8 cellular contexts compared by ENCODE assay signal in the genomic region with DNA sequence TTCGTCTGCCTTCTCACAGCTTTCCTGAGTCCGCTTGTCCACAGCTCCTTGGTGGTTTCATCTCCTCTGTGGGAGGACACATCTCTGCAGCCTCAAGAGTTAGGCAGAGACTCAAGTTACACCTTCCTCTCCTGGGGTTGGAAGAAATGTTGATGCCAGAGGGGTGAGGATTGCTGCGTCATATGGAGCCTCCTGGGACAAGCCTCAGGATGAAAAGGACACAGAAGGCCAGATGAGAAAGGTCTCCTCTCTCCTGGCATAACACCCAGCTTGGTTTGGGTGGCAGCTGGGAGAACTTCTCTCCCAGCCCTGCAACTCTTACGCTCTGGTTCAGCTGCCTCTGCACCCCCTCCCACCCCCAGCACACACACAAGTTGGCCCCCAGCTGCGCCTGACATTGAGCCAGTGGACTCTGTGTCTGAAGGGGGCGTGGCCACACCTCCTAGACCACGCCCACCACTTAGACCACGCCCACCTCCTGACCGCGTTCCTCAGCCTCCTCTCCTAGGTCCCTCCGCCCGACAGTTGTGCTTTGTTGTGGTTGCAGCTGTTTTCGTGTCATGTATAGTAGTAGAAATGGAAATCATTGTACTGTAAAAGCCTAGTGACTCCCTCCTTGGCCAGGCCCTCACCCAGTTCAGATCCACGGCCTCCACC. TPM values are rescaled to one million over a fixed set of nuclear protein-coding genes. Genes with fewer than 3 reads are reported as not detected.
DNase-seq lines count a peak whose midpoint lies in the region; ATAC-seq, FAIRE-seq and TF ChIP-seq lines count a peak whose summit lies in the region.

No MANE protein-coding gene starts in this region.

- no peak overlapping the region for H3K4me3 ChIP-seq in heart left ventricle

- intact Hi-C loops in activated T-helper 2 cell treated with anti-CD3 and anti-CD28 coated beads, Interferon-gamma antibody, Interleukin-2, Interleukin-4, amounts not matched to agents 10 μg/mL and 5 μg/mL and 100 μg/mL, durations not matched to agents 14 hours and 24 hours and 36 hours (cut with micrococcal nuclease), result no loop called here
- intact Hi-C loops in natural killer cell (cut with micrococcal nuclease), result no loop called here
- intact Hi-C loops in heart left ventricle (cut with DNase I), result no loop called here

- no peaks in the 10 kb centered on the region for H3K9me3 Mint-ChIP-seq in activated T-helper 2 cell treated with anti-CD3 and anti-CD28 coated beads, Interferon-gamma antibody, Interleukin-2, Interleukin-4, amounts not matched to agents 10 μg/mL and 5 μg/mL and 100 μg/mL, durations not matched to agents 14 hours and 24 hours and 36 hours
- no peaks in the 10 kb centered on the region for H3K9me3 Mint-ChIP-seq in natural killer cell

- ATAC-seq in natural killer cell (peak; percentile 58 to 85 (median 82)), HG03432 (IDR thresholded peaks at IDR 0.05; ENCODE audit: unreplicated experiment) (no peak), heart left ventricle (no peak)

- H3K4me3 Mint-ChIP-seq in activated T-helper 2 cell treated with anti-CD3 and anti-CD28 coated beads, Interferon-gamma antibody, Interleukin-2, Interleukin-4, amounts not matched to agents 10 μg/mL and 5 μg/mL and 100 μg/mL, durations not matched to agents 14 hours and 24 hours and 36 hours (ENCODE audit: low read depth), result no peak overlapping the region
- no peak overlapping the region for H3K4me3 Mint-ChIP-seq in natural killer cell

- TF ChIP-seq POLR2A in heart left ventricle (IDR thresholded peaks at IDR 0.05), result no peak

- H3K4me1 ChIP-seq in heart left ventricle, result peaks cover 0 to 17% (median 6%) of the 10 kb centered on the region in 12 donors

- H3K36me3 ChIP-seq in heart left ventricle, result no peaks in the 10 kb centered on the region

- H3K36me3 Mint-ChIP-seq in activated T-helper 2 cell treated with anti-CD3 and anti-CD28 coated beads, Interferon-gamma antibody, Interleukin-2, Interleukin-4, amounts not matched to agents 10 μg/mL and 5 μg/mL and 100 μg/mL, durations not matched to agents 14 hours and 24 hours and 36 hours (ENCODE audit: low read depth), result no peaks in the 10 kb centered on the region
- H3K36me3 Mint-ChIP-seq in natural killer cell, result no peaks in the 10 kb centered on the region

- H3K4me1 Mint-ChIP-seq in activated T-helper 2 cell treated with anti-CD3 and anti-CD28 coated beads, Interferon-gamma antibody, Interleukin-2, Interleukin-4, amounts not matched to agents 10 μg/mL and 5 μg/mL and 100 μg/mL, durations not matched to agents 14 hours and 24 hours and 36 hours (ENCODE audit: low read depth), result peaks cover 17% of the 10 kb centered on the region
- H3K4me1 Mint-ChIP-seq in natural killer cell, result peaks cover 7 to 12% of the 10 kb centered on the region in 2 donors

- H3K27ac Mint-ChIP-seq in activated T-helper 2 cell treated with anti-CD3 and anti-CD28 coated beads, Interferon-gamma antibody, Interleukin-2, Interleukin-4, amounts not matched to agents 10 μg/mL and 5 μg/mL and 100 μg/mL, durations not matched to agents 14 hours and 24 hours and 36 hours, result peak overlapping the region; percentile 12
- H3K27ac Mint-ChIP-seq in natural killer cell, result peak overlapping the region in 1 of 2 donors; percentile 58

- DNase-seq in GM18507 (ENCODE audit: extremely low spot score, insufficient read length, low read depth), result peak; percentile 76
- peak; percentile 59 for DNase-seq in RPMI8226
- DNase-seq in activated T-helper 2 cell treated with anti-CD3 and anti-CD28 coated beads, Interferon-gamma antibody, Interleukin-2, Interleukin-4, amounts not matched to agents 10 μg/mL and 5 μg/mL and 100 μg/mL, durations not matched to agents 14 hours and 24 hours and 36 hours (ENCODE audit: low spot score), result peak; percentile 82
- DNase-seq in natural killer cell, result peak; percentile 48
- DNase-seq in NCI-H1048 (lab: John Stamatoyannopoulos, UW), result no peak
- DNase-seq in heart left ventricle, result no peak
- DNase-seq in SIG-M5 (lab: John Stamatoyannopoulos, UW), result no peak

- no peak overlapping the region for H3K27ac ChIP-seq in heart left ventricle

- H3K9me3 ChIP-seq in heart left ventricle, result no peaks in the 10 kb centered on the region

- peaks cover 16% of the 10 kb centered on the region for H3K27me3 Mint-ChIP-seq in activated T-helper 2 cell treated with anti-CD3 and anti-CD28 coated beads, Interferon-gamma antibody, Interleukin-2, Interleukin-4, amounts not matched to agents 10 μg/mL and 5 μg/mL and 100 μg/mL, durations not matched to agents 14 hours and 24 hours and 36 hours (ENCODE audit: low read depth)
- peaks cover 0 to 10% of the 10 kb centered on the region in 2 donors for H3K27me3 Mint-ChIP-seq in natural killer cell (ENCODE audit: low read depth in 2 of 2)

- no peak for TF ChIP-seq CTCF in natural killer cell (IDR thresholded peaks at IDR 0.05)
- TF ChIP-seq CTCF in heart left ventricle (IDR thresholded peaks at IDR 0.05), result no peak

- H3K27me3 ChIP-seq in heart left ventricle, result no peaks in the 10 kb centered on the region

- FAIRE-seq in GM18507 (lab: Jason Lieb, UNC), result peak; percentile 89

- WGBS in heart left ventricle, 4 donors, result 45 to 68% (median 52%) methylated on average over 14 of the region's 14 CpGs

RNA-seq across cellular contexts. Expression of a gene that starts 11.7 kb away (rescaled TPM):
- total RNA-seq in activated T-helper 2 cell treated with anti-CD3 and anti-CD28 coated beads, Interferon-gamma antibody, Interleukin-2, Interleukin-4, amounts not matched to agents 10 μg/mL and 5 μg/mL and 100 μg/mL, durations not matched to agents 14 hours and 24 hours and 36 hours, result not detected in 2 replicates
- under 1 TPM; 0.20 to 0.64 (median 0.20) TPM for total RNA-seq in natural killer cell
- total RNA-seq in heart left ventricle, result 10 to 100 TPM in 1 of 9 donors, 1 to 10 TPM in 8; 1.4 to 10.5 (median 5.3) TPM
- polyA plus RNA-seq in heart left ventricle, result 1 to 10 TPM; 3.7 to 4.8 TPM

Comparison
In these comparisons a context has a peak if more than half of its experiments do, and no peak if none do; other contexts are left out.
1. DNase-seq: peak in GM18507 (single experiment), RPMI8226 (single experiment), activated T-helper 2 cell treated with anti-CD3 and anti-CD28 coated beads, Interferon-gamma antibody, Interleukin-2, Interleukin-4, amounts not matched to agents 10 μg/mL and 5 μg/mL and 100 μg/mL, durations not matched to agents 14 hours and 24 hours and 36 hours (single experiment) and natural killer cell (single experiment); none in NCI-H1048 (single experiment), heart left ventricle (0 of 5) and SIG-M5 (single experiment).
2. ATAC-seq: peak in natural killer cell (3 of 3); none in HG03432 (single experiment) and heart left ventricle (0 of 4).